Comparison of ENCODE assay signal across 10 cellular contexts in genomic region chr17:27217631-27218030, GRCh38.
DNase-seq lines count a peak whose midpoint lies in the region; ATAC-seq, FAIRE-seq and TF ChIP-seq lines count a peak whose summit lies in the region.
"Had no signal": no experiment of that assay in that cellular context is flagged by ENCODE, and none has a peak within 500 bp of the region (broad histone marks: within the 10 kb centered on the region; RNA-seq: fewer than 3 reads in every experiment).

No MANE protein-coding gene starts in this region.

- no TSS peak for BruUV-seq in GM12878 (replicated peaks; lab: Mats Ljungman, UMichigan)

- RAD21 ChIA-PET in GM12878 (lab: Charles Lee; ENCODE audit: unreplicated experiment): interaction anchor here (1.0 to 6.2 kb wide), 8 partner anchors 11 to 137 kb away, joined by 3 to 67 read pairs (median 6); no protein-coding TSS in a partner anchor

- no peak overlapping the region for H2BK12ac ChIP-seq in neuronal stem cell (ENCODE audit: low read length)

- peak overlapping the region; percentile 8; the same call in 1 of the 2 replicates for H3K9ac ChIP-seq in GM12878 (ENCODE audit: control insufficient read depth, insufficient read depth, low read length)
- no peak overlapping the region for H3K9ac ChIP-seq in neuronal stem cell (ENCODE audit: low read depth, low read length, poor library complexity)

- TF ChIP-seq CTCF in GM13977 (IDR thresholded peaks at IDR 0.05; ENCODE audit: extremely low read depth, insufficient read depth, missing control alignments) (no peak), GM12878 (IDR thresholded peaks at IDR 0.05 in 2 of 3, conservative IDR thresholded peaks at IDR 0.05 in 1 of 3; ENCODE audit: control insufficient read depth in 2 of 3, extremely low read depth in 1 of 3, insufficient read depth in 1 of 3, low read depth in 3 of 3, low read length in 3 of 3) (no peak)

- no peak for TF ChIP-seq POLR2A in GM12878 (IDR thresholded peaks at IDR 0.05; ENCODE audit: low read depth, low read length)

- CTCF ChIA-PET in GM12878 (lab: Yijun Ruan, JAX): interaction anchor here (0.9 to 4.7 kb wide), 12 partner anchors 10 to 327 kb away, joined by 3 to 78 read pairs (median 7); partner anchors contain the start of gene WSB1

- H2BK120ac ChIP-seq in neuronal stem cell (ENCODE audit: low read depth, low read length): no peak overlapping the region

- H3K36me3 ChIP-seq in GM12878 (ENCODE audit: control insufficient read depth in 2 of 2, insufficient read depth in 2 of 2, low read length in 1 of 2) (no peaks in the 10 kb centered on the region), neuronal stem cell (replicated peaks in 1 of 2; ENCODE audit: control insufficient read depth in 2 of 2, insufficient read depth in 2 of 2, low read length in 2 of 2) (no peaks in the 10 kb centered on the region)
- H3K36me3 ChIP-seq: esophagus squamous epithelium had no signal

- H2AFZ ChIP-seq in GM12878 (ENCODE audit: control insufficient read depth, low read depth, low read length): peak overlapping the region; percentile 60
- H2AFZ ChIP-seq in neuronal stem cell (ENCODE audit: low read length): no peak overlapping the region

- 14% methylated on average over 5 of the region's 5 CpGs for WGBS in GM12878 (ENCODE audit: insufficient coverage, insufficient replicate concordance, low lambda C conversion rate, missing lambda C conversion rate)
- no CpG with 5 or more reads among the region's 5 CpGs for WGBS in neuronal stem cell (ENCODE audit: extremely low coverage in 2 of 2, insufficient read length in 2 of 2, insufficient replicate concordance in 1 of 2), 2 donors

- in situ Hi-C loops in GM13977 (cut with MboI; ENCODE audit: low pct_unique_long_range_greater_than_20kb, low sequenced_read_pairs, unreplicated experiment) (no loop called here), GM12878 (cut with MboI) (loop anchor here (5.0 kb wide), 1 partner anchor 330 kb away; no protein-coding TSS in a partner anchor)

- peak; percentile 98 for FAIRE-seq in GM12878 (lab: Jason Lieb, UNC)

- H3K4ac ChIP-seq in neuronal stem cell (ENCODE audit: low read length): no peak overlapping the region

- intact Hi-C loops in GM12878 (cut with micrococcal nuclease; ENCODE audit: unreplicated experiment): loop anchor here (2.0 kb wide), 1 partner anchor 115 kb away; no protein-coding TSS in a partner anchor

- H3K23ac ChIP-seq in neuronal stem cell (ENCODE audit: low read depth, low read length, poor library complexity): no peak overlapping the region

- no peak overlapping the region for H2BK5ac ChIP-seq in neuronal stem cell (ENCODE audit: low read length)

- POLR2A ChIA-PET in GM12878 (lab: Charles Lee): no interaction called here

- H4K20me1 ChIP-seq in GM12878 (ENCODE audit: control insufficient read depth, insufficient read depth): no peaks in the 10 kb centered on the region

- ATAC-seq in GM21360 (IDR thresholded peaks at IDR 0.05; ENCODE audit: unreplicated experiment) (peak; percentile 66), HG03135 (IDR thresholded peaks at IDR 0.05; ENCODE audit: unreplicated experiment) (peak; percentile 76), GM12878 (peak; percentile 88)

- H3K79me1 ChIP-seq in neuronal stem cell (ENCODE audit: low read depth, low read length): no peaks in the 10 kb centered on the region

- TF ChIP-seq RAD21 in GM12878 (IDR thresholded peaks at IDR 0.05; ENCODE audit: insufficient read depth, low read depth, low read length): no peak

- H3K9me3 ChIP-seq in GM12878 (replicated peaks; ENCODE audit: control insufficient read depth, insufficient read depth, low read length) (peaks cover 2% of the 10 kb centered on the region), neuronal stem cell (replicated peaks in 1 of 2; ENCODE audit: control insufficient read depth in 2 of 2, insufficient read depth in 1 of 2, low read depth in 1 of 2, low read length in 2 of 2) (peaks cover 0 to 12% of the 10 kb centered on the region in 2 donors)
- H3K9me3 ChIP-seq: esophagus squamous epithelium had no signal

- H2BK15ac ChIP-seq in neuronal stem cell (ENCODE audit: low read length): no peak overlapping the region

- DNase-seq in GM13977 (ENCODE audit: low spot score) (peak; percentile 48), GM12878 (ENCODE audit: low read depth, low spot score) (peak; percentile 89), activated T-cell treated with anti-CD3 and anti-CD28 coated beads for 4 hours (no peak), neuronal stem cell (ENCODE audit: low spot score) (no peak), middle frontal gyrus (ENCODE audit: extremely low spot score, low spot score) (no peak), NCI-H345 (lab: John Stamatoyannopoulos, UW) (no peak)
- DNase-seq: esophagus squamous epithelium; stimulated activated CD4-positive, alpha-beta T cell treated with anti-CD3 and anti-CD28 coated beads, Interleukin-4, amount 100 ng/mL, for 1 hour had no signal

- peaks cover 38% of the 10 kb centered on the region for H3K4me1 ChIP-seq in GM12878 (ENCODE audit: control insufficient read depth, insufficient read depth, low read length)
- H3K4me1 ChIP-seq in neuronal stem cell (ENCODE audit: control insufficient read depth in 2 of 2, insufficient read depth in 1 of 2, low read depth in 1 of 2, low read length in 2 of 2): no peaks in the 10 kb centered on the region
- H3K4me1 ChIP-seq: esophagus squamous epithelium had no signal

- H4K8ac ChIP-seq in neuronal stem cell (ENCODE audit: low read depth, low read length): no peak overlapping the region

- H3K27ac ChIP-seq in GM12878 (ENCODE audit: control insufficient read depth, insufficient read depth) (peak overlapping the region; percentile 72), neuronal stem cell (replicated peaks; ENCODE audit: low read length) (no peak overlapping the region)
- H3K27ac ChIP-seq: esophagus squamous epithelium had no signal

- no peak overlapping the region for H3K14ac ChIP-seq in neuronal stem cell (ENCODE audit: low read length)

- SMC1A ChIA-PET in GM12878 (lab: Charles Lee; ENCODE audit: uncharacterized antibody, unreplicated experiment): interaction anchor here (0.5 to 10.3 kb wide), 7 partner anchors 13 to 119 kb away, joined by 3 to 137 read pairs (median 15); partner anchors contain the start of gene WSB1

- TF ChIP-seq EP300 in GM12878 (IDR thresholded peaks at IDR 0.05; ENCODE audit: borderline replicate concordance in 1 of 2, control insufficient read depth in 1 of 2, low read depth in 2 of 2, low read length in 2 of 2): peak; percentile 78 to 79; a peak in 3 of 4 replicates

- H3K4me3 ChIP-seq in GM12878 (no peak overlapping the region), neuronal stem cell (ENCODE audit: low read length in 2 of 2) (no peak overlapping the region)
- H3K4me3 ChIP-seq: esophagus squamous epithelium had no signal

- H3K79me2 ChIP-seq in GM12878 (ENCODE audit: control insufficient read depth, insufficient read depth, low read length): no peaks in the 10 kb centered on the region

- no peaks in the 10 kb centered on the region for H3K27me3 ChIP-seq in GM12878 (replicated peaks in 1 of 2; ENCODE audit: control insufficient read depth in 2 of 2, insufficient read depth in 2 of 2, low read length in 1 of 2)
- peaks cover 0 to 4% (median 0%) of the 10 kb centered on the region in 3 experiments for H3K27me3 ChIP-seq in neuronal stem cell (ENCODE audit: control insufficient read depth in 3 of 3, insufficient read depth in 3 of 3, low read depth in 1 of 3, low read length in 3 of 3)

- no peak overlapping the region for H2AK5ac ChIP-seq in neuronal stem cell (ENCODE audit: low read depth, low read length)

- H4K91ac ChIP-seq in neuronal stem cell (ENCODE audit: low read depth, low read length, poor library complexity): no peak overlapping the region

- H3K4me2 ChIP-seq in GM12878 (ENCODE audit: control insufficient read depth, insufficient read depth) (peak overlapping the region; percentile 88), neuronal stem cell (ENCODE audit: insufficient read depth, low read length, poor library complexity, severe bottlenecking) (no peak overlapping the region)

- H3K18ac ChIP-seq in neuronal stem cell (ENCODE audit: low read length): no peak overlapping the region

TF ChIP-seq in GM12878, 131 proteins besides CTCF, POLR2A, EP300 and RAD21 (continues in another document):
- TF ChIP-seq CHD2 (IDR thresholded peaks at IDR 0.05; ENCODE audit: borderline replicate concordance, low read depth, low read length): 0 out of 2 replicates have a peak, but pooled peaks have one; percentile 30
- TF ChIP-seq FOXM1 (IDR thresholded peaks at IDR 0.05; ENCODE audit: low read depth, low read length): peak; percentile 53; the same call in 1 of the 2 replicates
- peak; percentile 27; the same call in 1 of the 2 replicates for TF ChIP-seq ZNF687 (IDR thresholded peaks at IDR 0.05)

Comparison
In these comparisons a context has a peak if more than half of its experiments do, and no peak if none do; other contexts are left out.
1. DNase-seq: peak in GM13977 (single experiment) and GM12878 (single experiment); none in activated T-cell treated with anti-CD3 and anti-CD28 coated beads for 4 hours (single experiment), neuronal stem cell (single experiment), middle frontal gyrus (single experiment) and NCI-H345 (single experiment).
2. Peak in every context shown above with its lines, with median percentiles within 50 percentile points of each other: ATAC-seq.